In the genomic region with DNA sequence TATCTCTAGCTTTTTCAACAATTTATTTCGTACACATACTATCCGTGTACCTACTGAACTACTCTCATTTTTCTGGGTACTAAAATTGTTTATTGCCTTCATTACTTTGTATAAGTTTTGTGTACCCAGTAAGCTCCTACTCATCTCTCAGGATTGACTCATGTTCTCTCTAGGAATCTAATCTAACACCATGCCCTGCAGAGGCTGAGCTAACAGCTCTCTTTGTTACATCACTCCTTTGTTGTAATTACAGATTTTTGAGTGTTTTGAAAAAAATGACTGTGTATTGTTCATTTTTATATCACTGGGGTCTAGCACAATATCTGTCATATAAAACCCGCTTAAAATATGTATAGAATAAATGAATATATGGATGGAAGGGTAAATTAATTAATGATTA, we compare ENCODE assay signal across 27 cellular contexts.
A peak's percentile ranks its signal among the peaks of the same experiment; 100 is the strongest.
DNase-seq lines count a peak whose midpoint lies in the region; ATAC-seq and TF ChIP-seq lines count a peak whose summit lies in the region.
"Had no signal": no experiment of that assay in that cellular context is flagged by ENCODE, and none has a peak within 500 bp of the region (broad histone marks: within the 10 kb centered on the region; RNA-seq: fewer than 3 reads in every experiment).

No MANE protein-coding gene starts in this region.

- peaks cover 18 to 36% of the 10 kb centered on the region in 2 donors for H3K36me3 Mint-ChIP-seq in activated naive CD4-positive, alpha-beta T cell treated with anti-CD3 and anti-CD28 coated beads, Interleukin-2, amount 50 U/mL, for 72 hours

- no peak overlapping the region for H3K27ac Mint-ChIP-seq in activated naive CD4-positive, alpha-beta T cell treated with anti-CD3 and anti-CD28 coated beads, Interleukin-2, amount 50 U/mL, for 72 hours
- H3K27ac Mint-ChIP-seq: natural killer cell; stimulated activated naive B cell treated with anti-CD40 and anti-IgM and Interleukin-4, amounts not matched to agents 10 μg/mL and 1 μg/mL and 100 μg/mL, for 72 hours had no signal

- TF ChIP-seq CTCF in astrocyte of the spinal cord (IDR thresholded peaks at IDR 0.05; ENCODE audit: low read depth, low read length): no peak
- no peak for TF ChIP-seq CTCF in fibroblast of villous mesenchyme (IDR thresholded peaks at IDR 0.05; ENCODE audit: insufficient read depth, low read depth, low read length)

- in situ Hi-C loops in astrocyte of the spinal cord (cut with HindIII; ENCODE audit: low sequenced_read_pairs): no loop called here

- H3K9me3 Mint-ChIP-seq in activated naive CD4-positive, alpha-beta T cell treated with anti-CD3 and anti-CD28 coated beads, Interleukin-2, amount 50 U/mL, for 72 hours: peaks cover 6 to 23% of the 10 kb centered on the region in 2 donors

- no peak for ATAC-seq in HG02973 (IDR thresholded peaks at IDR 0.05; ENCODE audit: unreplicated experiment)
- ATAC-seq in activated naive CD4-positive, alpha-beta T cell treated with anti-CD3 and anti-CD28 coated beads, Interleukin-2, amount 50 U/mL, for 72 hours: no peak
- ATAC-seq: A549; left ventricle myocardium superior; natural killer cell; stimulated activated naive B cell treated with anti-CD40 and anti-IgM and Interleukin-4, amounts not matched to agents 10 μg/mL and 1 μg/mL and 100 μg/mL, for 72 hours had no signal

- no peak overlapping the region for H3K4me3 ChIP-seq in astrocyte of the spinal cord (ENCODE audit: low read depth, low read length)
- no peak overlapping the region for H3K4me3 ChIP-seq in fibroblast of villous mesenchyme (ENCODE audit: low read depth, low read length)
- H3K4me3 ChIP-seq: A549, hepatocyte had no signal

- peak; percentile 34 for DNase-seq in EH (ENCODE audit: low read depth)
- DNase-seq in M059J (ENCODE audit: low read depth): peak; percentile 1
- peak; percentile 22 for DNase-seq in astrocyte of the spinal cord (ENCODE audit: low read depth, low spot score)
- peak; percentile 11 for DNase-seq in fibroblast of villous mesenchyme (ENCODE audit: low read depth)
- DNase-seq in NCI-H1105 treated with DMSO at 0.1 percent for 48 hours (lab: John Stamatoyannopoulos, UW): no peak
- no peak for DNase-seq in activated naive CD4-positive, alpha-beta T cell treated with anti-CD3 and anti-CD28 coated beads, Interleukin-2, amount 50 U/mL, for 72 hours (ENCODE audit: low spot score in 2 of 2)
- no peak for DNase-seq in cerebellum (ENCODE audit: low spot score)
- DNase-seq: activated CD8-positive, alpha-beta memory T cell treated with anti-CD3 and anti-CD28 coated beads for 24 hours; activated T-cell treated with anti-CD3 and anti-CD28 coated beads, Interleukin-2, amount 50 U/mL, for 1 hour; amniotic stem cell; BE2C; central memory CD4-positive, alpha-beta T cell; DMS53; foreskin melanocyte; H7; left ventricle myocardium superior; natural killer cell; NCI-H1105; NCI-H2081; NCI-H345; SHP77 treated with DMSO at 0.1 percent for 48 hours; stimulated activated CD4-positive, alpha-beta T cell treated with anti-CD3 and anti-CD28 coated beads, Interleukin-2, amount 100 ng/mL, for 48 hours; stimulated activated naive B cell treated with anti-CD40 and anti-IgM and Interleukin-4, amounts not matched to agents 10 μg/mL and 1 μg/mL and 100 μg/mL, for 72 hours; SW 1271 had no signal

Comparison
In these comparisons a context has a peak if more than half of its experiments do, and no peak if none do; other contexts are left out.
1. DNase-seq: peak in EH (single experiment), M059J (single experiment), astrocyte of the spinal cord (single experiment) and fibroblast of villous mesenchyme (single experiment); none in NCI-H1105 treated with DMSO at 0.1 percent for 48 hours (single experiment), activated naive CD4-positive, alpha-beta T cell treated with anti-CD3 and anti-CD28 coated beads, Interleukin-2, amount 50 U/mL, for 72 hours (0 of 2) and cerebellum (single experiment).